ENCODE assay signal across 17 cellular contexts in genomic region chr9:14258840-14259239, GRCh38. TPM values are rescaled to one million over a fixed set of nuclear protein-coding genes. Genes with fewer than 3 reads are reported as not detected.
DNase-seq lines count a peak whose midpoint lies in the region; ATAC-seq and TF ChIP-seq lines count a peak whose summit lies in the region.
"Had no signal": no experiment of that assay in that cellular context is flagged by ENCODE, and none has a peak within 500 bp of the region (broad histone marks: within the 10 kb centered on the region; RNA-seq: fewer than 3 reads in every experiment).

No MANE protein-coding gene starts in this region.

- intact Hi-C loops in aorta (cut with DNase I): loop anchor here (10.0 kb wide), 2 partner anchors 46 to 56 kb away; partner anchors contain the start of gene NFIB (in 1 of the 2)

- no peak overlapping the region for H3K4me3 Mint-ChIP-seq in brain
- H3K4me3 Mint-ChIP-seq: T-helper 2 cell treated with Interferon-gamma antibody and Interleukin-4, amounts not matched to agents 5 μg/mL and 100 μg/mL, for 36 hours had no signal

- H3K27ac ChIP-seq in aorta (ENCODE audit: low read depth in 1 of 2, low read length in 2 of 2): no peak overlapping the region

- H3K9me3 Mint-ChIP-seq in brain: no peaks in the 10 kb centered on the region
- H3K9me3 Mint-ChIP-seq: T-helper 2 cell treated with Interferon-gamma antibody and Interleukin-4, amounts not matched to agents 5 μg/mL and 100 μg/mL, for 36 hours had no signal

- H3K27me3 ChIP-seq in skeletal muscle satellite cell (ENCODE audit: control insufficient read depth, insufficient read depth, low read length) (no peaks in the 10 kb centered on the region), aorta (ENCODE audit: control insufficient read depth in 1 of 2, insufficient read depth in 2 of 2, low read length in 1 of 2) (no peaks in the 10 kb centered on the region)

- peak overlapping the region in 3 of 5 experiments; percentile 13 to 43 (median 29) for H3K27ac Mint-ChIP-seq in brain
- H3K27ac Mint-ChIP-seq: T-helper 2 cell treated with Interferon-gamma antibody and Interleukin-4, amounts not matched to agents 5 μg/mL and 100 μg/mL, for 36 hours had no signal

- H3K36me3 ChIP-seq in skeletal muscle satellite cell (ENCODE audit: insufficient read depth, low read length): no peaks in the 10 kb centered on the region
- H3K36me3 ChIP-seq in aorta (ENCODE audit: control insufficient read depth in 1 of 2, insufficient read depth in 2 of 2, low read length in 1 of 2): no peaks in the 10 kb centered on the region

- H3K4me1 Mint-ChIP-seq in brain: peaks cover 63% of the 10 kb centered on the region

- H3K4me1 ChIP-seq in skeletal muscle satellite cell (ENCODE audit: control insufficient read depth, insufficient read depth, low read length): peaks cover 42% of the 10 kb centered on the region
- peaks cover 14 to 17% of the 10 kb centered on the region in 2 donors for H3K4me1 ChIP-seq in aorta (ENCODE audit: control insufficient read depth in 1 of 2, insufficient read depth in 2 of 2, low read length in 2 of 2)

- no peak for TF ChIP-seq CTCF in brain (conservative IDR thresholded peaks at IDR 0.05)

- WGBS in aorta, 2 donors: 6% methylated on average over 2 of the region's 2 CpGs

- H3K36me3 Mint-ChIP-seq in brain: peaks cover 26% of the 10 kb centered on the region

- H3K9me3 ChIP-seq in skeletal muscle satellite cell (replicated peaks; ENCODE audit: low read length) (no peaks in the 10 kb centered on the region), aorta (ENCODE audit: control insufficient read depth, low read length) (no peaks in the 10 kb centered on the region)

- H3K27me3 Mint-ChIP-seq in brain: no peaks in the 10 kb centered on the region

- peak overlapping the region; percentile 36 for H3K4me2 ChIP-seq in skeletal muscle satellite cell (ENCODE audit: low read length)

- H3K9ac ChIP-seq in skeletal muscle satellite cell (ENCODE audit: low read depth, low read length): no peak overlapping the region

- DNase-seq in LHCN-M2 (ENCODE audit: low read depth) (peak; percentile 67), fibroblast of the conjunctiva (ENCODE audit: low read depth) (peak; percentile 32), NCI-H345 (lab: John Stamatoyannopoulos, UW) (no peak), aorta (no peak)
- DNase-seq in stimulated activated CD4-positive, alpha-beta T cell treated with anti-CD3 and anti-CD28 coated beads, Interleukin-12 subunit alpha, Interleukin-12 subunit beta, amount 100 ng/mL, for 4 hours: no peak
- DNase-seq: activated CD8-positive, alpha-beta memory T cell treated with anti-CD3 and anti-CD28 coated beads, Interleukin-2, amount 50 U/mL, for 4 hours; activated gamma-delta T cell; AML-193; GF-D8; mesenchymal stem cell; NCI-H146; NCI-H2227 treated with DMSO at 0.1 percent for 48 hours; SIG-M5; stimulated activated CD4-positive, alpha-beta T cell treated with anti-CD3 and anti-CD28 coated beads, Interleukin-1b, Interleukin-23, amount 100 ng/mL, for 48 hours had no signal

- H3K4me3 ChIP-seq in skeletal muscle satellite cell (ENCODE audit: low read length) (no peak overlapping the region), aorta (ENCODE audit: low read length in 2 of 2) (no peak overlapping the region)

- ATAC-seq in aorta (ENCODE audit: low FRiP score): no peak

RNA-seq across cellular contexts. Expression of gene NFIB, which starts 55.1 kb away (rescaled TPM):
- 9.0 and 13.0 TPM in 2 replicates for total RNA-seq in LHCN-M2 (2014; rRNA removed)
- 2.9 TPM for polyA plus RNA-seq in LHCN-M2 (2012)
- polyA plus RNA-seq in brain (ENCODE audit: insufficient read depth, low read depth, low replicate concordance): 49.5 TPM
- total RNA-seq in skeletal muscle satellite cell (2012; rRNA removed): 37.1 and 39.5 TPM in 2 replicates
- total RNA-seq in aorta: 100 to 1,000 TPM; 160 to 278 TPM
- polyA plus RNA-seq in aorta: 10 to 100 TPM; 10.8 to 17.6 TPM

Comparison
In these comparisons a context has a peak if more than half of its experiments do, and no peak if none do; other contexts are left out.
1. DNase-seq: peak in LHCN-M2 (single experiment) and fibroblast of the conjunctiva (single experiment); none in NCI-H345 (single experiment), stimulated activated CD4-positive, alpha-beta T cell treated with anti-CD3 and anti-CD28 coated beads, Interleukin-12 subunit alpha, Interleukin-12 subunit beta, amount 100 ng/mL, for 4 hours (single experiment) and aorta (0 of 2).
2. RNA of gene NFIB, which starts 55.1 kb away (total RNA-seq): 160 to 278 TPM in aorta; 9.0 to 13.0 TPM in LHCN-M2; every median in the first group is over 10 times any median in the second.